14 cellular contexts compared by ENCODE assay signal in the genomic region with DNA sequence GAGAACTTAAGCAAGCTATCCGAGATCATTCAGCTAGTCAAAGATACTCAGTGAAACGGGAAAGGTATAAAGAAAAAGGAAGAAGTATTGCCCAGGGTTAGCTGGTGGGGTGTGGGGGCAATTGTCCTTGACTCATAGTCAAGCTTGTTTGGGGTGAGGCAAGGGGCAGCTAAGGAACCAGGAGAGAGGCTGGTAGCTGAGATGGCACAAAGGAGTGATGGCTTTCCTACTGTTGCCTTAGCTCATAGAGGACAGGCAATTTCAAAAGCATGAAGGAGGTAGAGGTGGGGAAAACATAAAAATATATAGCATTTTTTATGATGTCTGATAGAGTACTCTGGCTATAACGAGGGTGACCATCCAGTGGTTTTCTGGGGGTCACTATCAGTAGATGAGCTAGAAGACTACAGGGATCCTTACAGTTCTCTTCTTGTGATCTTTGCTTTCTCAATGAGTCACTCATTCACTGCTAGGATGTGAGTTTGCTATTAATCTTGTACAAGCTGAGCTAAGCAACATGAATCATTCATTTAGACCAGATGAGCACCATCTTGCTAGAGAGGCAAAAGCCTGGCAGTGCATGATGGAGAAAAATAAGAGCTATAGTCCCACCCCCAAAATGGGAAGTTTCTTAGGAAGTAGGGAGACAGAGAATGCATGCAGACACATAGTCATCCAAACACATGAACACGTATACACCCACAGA.
DNase-seq lines count a peak whose midpoint lies in the region; ATAC-seq and TF ChIP-seq lines count a peak whose summit lies in the region.
"Had no signal": no experiment of that assay in that cellular context is flagged by ENCODE, and none has a peak within 500 bp of the region (broad histone marks: within the 10 kb centered on the region; RNA-seq: fewer than 3 reads in every experiment).

No MANE protein-coding gene starts in this region.

- H4K91ac ChIP-seq in IMR-90 (ENCODE audit: insufficient read depth, low read depth, low read length) = no peak overlapping the region

- peak overlapping the region; percentile 14 for H2BK5ac ChIP-seq in IMR-90 (ENCODE audit: low read depth, low read length, poor library complexity, severe bottlenecking)

- no CpG with 5 or more reads among the region's 4 CpGs for WGBS in IMR-90 (ENCODE audit: extremely low coverage in 2 of 2, insufficient read length in 1 of 2), 2 experiments

- H4K20me1 ChIP-seq in IMR-90 (ENCODE audit: insufficient read depth, low read length) = no peaks in the 10 kb centered on the region

- H2AFZ ChIP-seq in IMR-90 (replicated peaks; ENCODE audit: low read length, poor library complexity) = peak overlapping the region; percentile 36

- H3K4ac ChIP-seq in IMR-90 (ENCODE audit: low read depth, low read length) = no peak overlapping the region

- no peak overlapping the region for H3K9ac ChIP-seq in IMR-90 (ENCODE audit: low read depth, low read length)

- H3K14ac ChIP-seq in IMR-90 (replicated peaks; ENCODE audit: low read depth, low read length) = no peak overlapping the region

- no peak overlapping the region for H3K27ac ChIP-seq in IMR-90 (ENCODE audit: insufficient read depth, low read length)
- H3K27ac ChIP-seq: C4-2B, psoas muscle had no signal

- TF ChIP-seq RAD21 in IMR-90 (IDR thresholded peaks at IDR 0.05; ENCODE audit: low read length) = peak; percentile 7; the same call in 1 of the 2 replicates

- H3K18ac ChIP-seq in IMR-90 (ENCODE audit: low read depth, low read length) = peak overlapping the region; percentile 25; the same call in 1 of the 2 replicates

- no peak overlapping the region for H2BK15ac ChIP-seq in IMR-90 (ENCODE audit: low read depth, low read length)

- no TSS peak for BruUV-seq in IMR-90 (replicated peaks; lab: Mats Ljungman, UMichigan)

- TF ChIP-seq CTCF in IMR-90 (conservative IDR thresholded peaks at IDR 0.05; ENCODE audit: low read depth, low read length) (no peak), cardiac fibroblast (IDR thresholded peaks at IDR 0.05; ENCODE audit: low read depth, low read length) (no peak)

- peaks cover 2% of the 10 kb centered on the region for H3K4me1 ChIP-seq in IMR-90 (ENCODE audit: control insufficient read depth, insufficient read depth, low read length)
- no peaks in the 10 kb centered on the region; the same call in 1 of the 2 replicates for H3K4me1 ChIP-seq in HAP-1

- no peaks in the 10 kb centered on the region for H3K27me3 ChIP-seq in IMR-90 (ENCODE audit: control insufficient read depth, insufficient read depth, low read length)
- no peaks in the 10 kb centered on the region for H3K27me3 ChIP-seq in HAP-1 (ENCODE audit: low read depth)

- CTCF ChIA-PET in IMR-90 (lab: Yijun Ruan, JAX) = interaction anchor here (2.1 kb wide), 1 partner anchor 210 kb away, joined by 7 read pairs; no protein-coding TSS in a partner anchor

- 0 out of 2 replicates have a peak overlapping the region, but pooled peaks have one; percentile 8 for H2BK20ac ChIP-seq in IMR-90 (ENCODE audit: low read depth, low read length)

- peak; percentile 33 for DNase-seq in AG08396 (ENCODE audit: low spot score)
- DNase-seq in IMR-90 = peak; percentile 84
- DNase-seq in cardiac fibroblast (ENCODE audit: low read depth in 2 of 2) = peak; percentile 17 to 77
- peak; percentile 21 for DNase-seq in left kidney (ENCODE audit: low read depth, low spot score)
- no peak for DNase-seq in HAP-1 (ENCODE audit: low spot score in 2 of 2)
- DNase-seq in DMS53 treated with DMSO at 0.1 percent for 48 hours (lab: John Stamatoyannopoulos, UW; ENCODE audit: unreplicated experiment) = no peak
- DNase-seq: activated CD4-positive, alpha-beta T cell treated with anti-CD3 and anti-CD28 coated beads, Interleukin-2, amount 50 U/mL, for 48 hours; GF-D8; mucosa of descending colon; NCI-H1105 treated with DMSO at 0.1 percent for 48 hours; psoas muscle had no signal

- no peaks in the 10 kb centered on the region for H3K79me1 ChIP-seq in IMR-90 (ENCODE audit: low read depth in 1 of 2, low read length in 2 of 2)

- H3K9me3 ChIP-seq in IMR-90 (ENCODE audit: control insufficient read depth, insufficient read depth, low read length) = no peaks in the 10 kb centered on the region
- no peaks in the 10 kb centered on the region for H3K9me3 ChIP-seq in HAP-1
- H3K9me3 ChIP-seq: mucosa of descending colon, psoas muscle had no signal

- POLR2A ChIA-PET in IMR-90 (lab: Charles Lee; ENCODE audit: unreplicated experiment) = no interaction called here

- dilution Hi-C loops in IMR-90 (cut with HindIII; ENCODE audit: low sequenced_read_pairs, unreplicated experiment) = no loop called here

- H3K56ac ChIP-seq in IMR-90 (ENCODE audit: extremely low read depth, insufficient read depth, low read length) = no peak overlapping the region

- no peak overlapping the region for H3K4me2 ChIP-seq in IMR-90 (ENCODE audit: low read depth, low read length)

- no peak overlapping the region for H2BK120ac ChIP-seq in IMR-90 (ENCODE audit: low read depth, low read length)

- ATAC-seq in IMR-90 (ENCODE audit: low read depth) = peak; percentile 70
- ATAC-seq in HG03025 (IDR thresholded peaks at IDR 0.05; ENCODE audit: low FRiP score, unreplicated experiment) = no peak
- ATAC-seq in HG03039 (IDR thresholded peaks at IDR 0.05; ENCODE audit: unreplicated experiment) = no peak
- ATAC-seq: mucosa of descending colon had no signal

- H3K36me3 ChIP-seq in IMR-90 (ENCODE audit: control insufficient read depth, insufficient read depth, low read length) = no peaks in the 10 kb centered on the region
- H3K36me3 ChIP-seq in HAP-1 (replicated peaks) = no peaks in the 10 kb centered on the region

- no peak overlapping the region for H2AK9ac ChIP-seq in IMR-90 (replicated peaks; ENCODE audit: low read depth, low read length, poor library complexity)

- no peak overlapping the region for H3K23ac ChIP-seq in IMR-90 (ENCODE audit: low read depth, low read length)

- H3K4me3 ChIP-seq in IMR-90 (ENCODE audit: insufficient read depth, low read depth, low read length) = no peak overlapping the region
- no peak overlapping the region for H3K4me3 ChIP-seq in cardiac fibroblast (replicated peaks in 1 of 2; ENCODE audit: low read depth in 2 of 2, low read length in 2 of 2)
- no peak overlapping the region for H3K4me3 ChIP-seq in HAP-1
- H3K4me3 ChIP-seq: mucosa of descending colon, psoas muscle had no signal

- intact Hi-C loops in IMR-90 (cut with micrococcal nuclease) = no loop called here

- H3K9me1 ChIP-seq in IMR-90 (ENCODE audit: insufficient read depth, low read length) = no peaks in the 10 kb centered on the region; the same call in 1 of the 2 replicates

- no peak overlapping the region for H2AK5ac ChIP-seq in IMR-90 (ENCODE audit: low read depth, low read length)

- no peak overlapping the region for H4K5ac ChIP-seq in IMR-90 (ENCODE audit: low read depth, low read length)

- no peak for TF ChIP-seq POLR2A in IMR-90 (IDR thresholded peaks at IDR 0.05; ENCODE audit: low read depth, low read length)

- no peak overlapping the region; a peak in 1 of 4 replicates for H4K8ac ChIP-seq in IMR-90 (ENCODE audit: low read depth in 2 of 2, low read length in 2 of 2)

- in situ Hi-C loops in IMR-90 (cut with MboI; ENCODE audit: low sequenced_read_pairs) = no loop called here
- in situ Hi-C loops in HAP-1 (cut with MboI; ENCODE audit: low sequenced_read_pairs) = no loop called here

TF ChIP-seq in IMR-90, 13 proteins besides CTCF, POLR2A, EP300 and RAD21:
- TF ChIP-seq SMC3 (IDR thresholded peaks at IDR 0.05; ENCODE audit: low read depth, low read length) = no peak
- no peak for TF ChIP-seq RCOR1 (IDR thresholded peaks at IDR 0.05; ENCODE audit: insufficient replicate concordance, low read length)
- TF ChIP-seq CHD1 (IDR thresholded peaks at IDR 0.05; ENCODE audit: low read depth, low read length) = no peak
- TF ChIP-seq, protein P1, sequence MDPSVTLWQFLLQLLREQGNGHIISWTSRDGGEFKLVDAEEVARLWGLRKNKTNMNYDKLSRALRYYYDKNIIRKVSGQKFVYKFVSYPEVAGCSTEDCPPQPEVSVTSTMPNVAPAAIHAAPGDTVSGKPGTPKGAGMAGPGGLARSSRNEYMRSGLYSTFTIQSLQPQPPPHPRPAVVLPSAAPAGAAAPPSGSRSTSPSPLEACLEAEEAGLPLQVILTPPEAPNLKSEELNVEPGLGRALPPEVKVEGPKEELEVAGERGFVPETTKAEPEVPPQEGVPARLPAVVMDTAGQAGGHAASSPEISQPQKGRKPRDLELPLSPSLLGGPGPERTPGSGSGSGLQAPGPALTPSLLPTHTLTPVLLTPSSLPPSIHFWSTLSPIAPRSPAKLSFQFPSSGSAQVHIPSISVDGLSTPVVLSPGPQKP (IDR thresholded peaks at IDR 0.05; ENCODE audit: borderline replicate concordance, low read depth, low read length) = no peak
- TF ChIP-seq MXI1 (IDR thresholded peaks at IDR 0.05; ENCODE audit: borderline replicate concordance, low read depth, low read length) = no peak
- TF ChIP-seq MAFK (IDR thresholded peaks at IDR 0.05; ENCODE audit: low read depth, low read length) = peak; percentile 72
- TF ChIP-seq BHLHE40 (IDR thresholded peaks at IDR 0.05; ENCODE audit: low read depth, low read length) = no peak
- TF ChIP-seq MAZ (IDR thresholded peaks at IDR 0.05; ENCODE audit: borderline replicate concordance, low read depth, low read length) = no peak
- TF ChIP-seq NFE2L2 (IDR thresholded peaks at IDR 0.05; ENCODE audit: low read depth, low read length) = no peak
- no peak for TF ChIP-seq CEBPB (IDR thresholded peaks at IDR 0.05; ENCODE audit: low read depth, low read length)
- no peak for TF ChIP-seq RFX5 (IDR thresholded peaks at IDR 0.05; ENCODE audit: low read depth, low read length)
- TF ChIP-seq, protein P2, sequence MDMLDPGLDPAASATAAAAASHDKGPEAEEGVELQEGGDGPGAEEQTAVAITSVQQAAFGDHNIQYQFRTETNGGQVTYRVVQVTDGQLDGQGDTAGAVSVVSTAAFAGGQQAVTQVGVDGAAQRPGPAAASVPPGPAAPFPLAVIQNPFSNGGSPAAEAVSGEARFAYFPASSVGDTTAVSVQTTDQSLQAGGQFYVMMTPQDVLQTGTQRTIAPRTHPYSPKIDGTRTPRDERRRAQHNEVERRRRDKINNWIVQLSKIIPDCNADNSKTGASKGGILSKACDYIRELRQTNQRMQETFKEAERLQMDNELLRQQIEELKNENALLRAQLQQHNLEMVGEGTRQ (IDR thresholded peaks at IDR 0.05; ENCODE audit: low read depth, low read length) = no peak
- TF ChIP-seq FOS (IDR thresholded peaks at IDR 0.05; ENCODE audit: low read depth, low read length) = peak; percentile 54; the same call in 1 of the 2 replicates
TF ChIP-seq in IMR-90: peak in this region for 2.

Comparison
In these comparisons a context has a peak if more than half of its experiments do, and no peak if none do; other contexts are left out.
1. DNase-seq: peak in AG08396 (single experiment), IMR-90 (single experiment), cardiac fibroblast (2 of 2) and left kidney (single experiment); none in HAP-1 (0 of 2) and DMS53 treated with DMSO at 0.1 percent for 48 hours (single experiment).